In the genomic region with DNA sequence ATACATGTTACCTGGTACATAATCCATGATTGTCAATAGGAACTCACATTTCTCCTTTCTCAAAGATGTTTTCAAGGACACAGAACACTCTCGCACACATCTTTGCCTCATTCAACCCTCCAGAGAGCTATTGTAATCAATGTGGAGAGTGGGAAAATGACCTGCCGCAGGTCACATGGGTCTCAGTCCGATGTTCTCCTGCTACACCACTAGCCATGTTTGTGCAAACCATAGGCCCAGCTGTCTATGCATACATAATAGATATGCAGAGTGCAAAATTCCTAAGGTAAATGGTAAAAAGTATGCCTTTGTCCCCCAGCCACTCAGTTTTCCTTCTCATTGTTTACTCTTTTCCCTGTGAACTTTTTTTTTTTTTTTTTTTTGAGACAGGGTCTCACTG, we compare ENCODE assay signal across 20 cellular contexts.
A peak's percentile ranks its signal among the peaks of the same experiment; 100 is the strongest.
DNase-seq lines count a peak whose midpoint lies in the region; ATAC-seq and TF ChIP-seq lines count a peak whose summit lies in the region.
"Had no signal": no experiment of that assay in that cellular context is flagged by ENCODE, and none has a peak within 500 bp of the region (broad histone marks: within the 10 kb centered on the region; RNA-seq: fewer than 3 reads in every experiment).

No MANE protein-coding gene starts in this region.

- H3K4me1 ChIP-seq in mesodermal cell (ENCODE audit: control insufficient read depth, insufficient read depth, low read length, poor library complexity, severe bottlenecking) (peaks cover 10% of the 10 kb centered on the region), skeletal muscle satellite cell (ENCODE audit: control insufficient read depth, insufficient read depth, low read length) (peaks cover 10% of the 10 kb centered on the region)
- H3K4me1 ChIP-seq: BE2C had no signal

- H3K36me3 ChIP-seq in mesodermal cell (ENCODE audit: control insufficient read depth, insufficient read depth, low read length): no peaks in the 10 kb centered on the region
- no peaks in the 10 kb centered on the region for H3K36me3 ChIP-seq in skeletal muscle satellite cell (ENCODE audit: insufficient read depth, low read length)
- H3K36me3 ChIP-seq: BE2C had no signal

- H3K9me3 ChIP-seq in mesodermal cell (ENCODE audit: control insufficient read depth, low read length) (peaks cover 7% of the 10 kb centered on the region), skeletal muscle satellite cell (replicated peaks; ENCODE audit: low read length) (no peaks in the 10 kb centered on the region)
- H3K9me3 ChIP-seq: BE2C had no signal

- TF ChIP-seq CTCF in HFFc6 (IDR thresholded peaks at IDR 0.05) (no peak), chondrocyte (IDR thresholded peaks at IDR 0.05) (no peak)

- H3K9me3 Mint-ChIP-seq in HFFc6: peaks cover 6% of the 10 kb centered on the region
- no peaks in the 10 kb centered on the region for H3K9me3 Mint-ChIP-seq in chondrocyte (ENCODE audit: low read depth)
- H3K9me3 Mint-ChIP-seq: effector memory CD8-positive, alpha-beta T cell had no signal

- H3K9ac ChIP-seq in skeletal muscle satellite cell (ENCODE audit: low read depth, low read length): peak overlapping the region; percentile 20

- H3K4me2 ChIP-seq in skeletal muscle satellite cell (ENCODE audit: low read length): no peak overlapping the region

- peaks cover 2% of the 10 kb centered on the region; the same call in 1 of the 2 replicates for H3K27me3 Mint-ChIP-seq in HFFc6 (ENCODE audit: insufficient read depth)
- no peaks in the 10 kb centered on the region for H3K27me3 Mint-ChIP-seq in chondrocyte (ENCODE audit: low read depth)
- H3K27me3 Mint-ChIP-seq: activated naive CD8-positive, alpha-beta T cell treated with anti-CD3 and anti-CD28 coated beads, Interleukin-2, amount 10 ng/mL, durations not matched to agents 7 days and 5 days; activated T-cell treated with anti-CD3 and anti-CD28 coated beads, Interleukin-2, amount 50 U/mL, for 24 hours; effector memory CD8-positive, alpha-beta T cell; naive thymus-derived CD4-positive, alpha-beta T cell had no signal

- WGBS in mesodermal cell (ENCODE audit: insufficient coverage in 2 of 2), 2 experiments: 40% methylated on average over 1 of the region's 3 CpGs; no CpG with 5 or more reads in 1 of the 2 experiments

- peak overlapping the region; percentile 96 for H3K27ac ChIP-seq in mesodermal cell (ENCODE audit: low read depth, low read length, severe bottlenecking)

- H3K4me3 ChIP-seq in mesodermal cell (ENCODE audit: extremely low read depth, insufficient read depth, low read length, poor library complexity, severe bottlenecking) (no peak overlapping the region), skeletal muscle satellite cell (ENCODE audit: low read length) (no peak overlapping the region)

- H3K36me3 Mint-ChIP-seq in HFFc6 (ENCODE audit: low read depth): peaks cover 9% of the 10 kb centered on the region
- no peaks in the 10 kb centered on the region for H3K36me3 Mint-ChIP-seq in chondrocyte (ENCODE audit: low read depth)
- H3K36me3 Mint-ChIP-seq: activated naive CD8-positive, alpha-beta T cell treated with anti-CD3 and anti-CD28 coated beads, Interleukin-2, amount 10 ng/mL, durations not matched to agents 7 days and 5 days had no signal

- H3K27me3 ChIP-seq in skeletal muscle satellite cell (ENCODE audit: control insufficient read depth, insufficient read depth, low read length): no peaks in the 10 kb centered on the region
- H3K27me3 ChIP-seq: BE2C had no signal

- H3K4me1 Mint-ChIP-seq in HFFc6 (ENCODE audit: low read depth) (peaks cover 18% of the 10 kb centered on the region), chondrocyte (ENCODE audit: low read depth) (peaks cover 26% of the 10 kb centered on the region)
- H3K4me1 Mint-ChIP-seq: activated naive CD8-positive, alpha-beta T cell treated with anti-CD3 and anti-CD28 coated beads, Interleukin-2, amount 10 ng/mL, durations not matched to agents 7 days and 5 days; naive thymus-derived CD4-positive, alpha-beta T cell had no signal

- H3K27ac Mint-ChIP-seq in HFFc6: peak overlapping the region; percentile 92
- H3K27ac Mint-ChIP-seq in chondrocyte (ENCODE audit: unreplicated experiment): peak overlapping the region; percentile 97
- H3K27ac Mint-ChIP-seq: activated naive CD8-positive, alpha-beta T cell treated with anti-CD3 and anti-CD28 coated beads, Interleukin-2, amount 10 ng/mL, durations not matched to agents 7 days and 5 days; activated T-cell treated with anti-CD3 and anti-CD28 coated beads, Interleukin-2, amount 50 U/mL, for 24 hours; naive thymus-derived CD4-positive, alpha-beta T cell had no signal

- no peak for DNase-seq in HFFc6
- DNase-seq in chondrocyte (ENCODE audit: low spot score): no peak
- DNase-seq in NCI-H82 (lab: John Stamatoyannopoulos, UW): no peak
- DNase-seq in AG08396 (ENCODE audit: low spot score): no peak
- no peak for DNase-seq in activated effector memory CD4-positive, alpha-beta T cell treated with Interleukin-2 at 50 U/mL for 16 hours
- DNase-seq: activated CD4-positive, alpha-beta T cell treated with anti-CD3 and anti-CD28 coated beads, Interleukin-2, amount 50 U/mL, for 48 hours; activated naive CD8-positive, alpha-beta T cell treated with anti-CD3 and anti-CD28 coated beads, Interleukin-2, amount 10 ng/mL, durations not matched to agents 7 days and 5 days; activated T-cell treated with anti-CD3 and anti-CD28 coated beads, Interleukin-2, amount 50 U/mL, for 24 hours; BE2C; central memory CD4-positive, alpha-beta T cell; effector memory CD8-positive, alpha-beta T cell; GDM1; left ventricle myocardium superior; naive thymus-derived CD4-positive, alpha-beta T cell; NCI-H187 treated with DMSO at 0.1 percent for 48 hours; NCI-H526 treated with DMSO at 0.1 percent for 48 hours; stimulated activated CD4-positive, alpha-beta T cell treated with anti-CD3 and anti-CD28 coated beads, Interleukin-1b, Interleukin-23, amount 100 ng/mL, for 48 hours had no signal

- no peak for ATAC-seq in HG03521 (IDR thresholded peaks at IDR 0.05; ENCODE audit: unreplicated experiment)
- ATAC-seq: effector memory CD8-positive, alpha-beta T cell; left ventricle myocardium superior; naive thymus-derived CD4-positive, alpha-beta T cell had no signal

- no peak overlapping the region; the same call in 1 of the 2 replicates for H3K4me3 Mint-ChIP-seq in HFFc6
- no peak overlapping the region for H3K4me3 Mint-ChIP-seq in chondrocyte (ENCODE audit: unreplicated experiment)
- H3K4me3 Mint-ChIP-seq: activated naive CD8-positive, alpha-beta T cell treated with anti-CD3 and anti-CD28 coated beads, Interleukin-2, amount 10 ng/mL, durations not matched to agents 7 days and 5 days; activated T-cell treated with anti-CD3 and anti-CD28 coated beads, Interleukin-2, amount 50 U/mL, for 24 hours; effector memory CD8-positive, alpha-beta T cell; naive thymus-derived CD4-positive, alpha-beta T cell had no signal
